ENCODE assay signal across 8 cellular contexts in genomic region chr11:32893091-32893946, GRCh38. TPM values are rescaled to one million over a fixed set of nuclear protein-coding genes. Genes with fewer than 3 reads are reported as not detected.
DNase-seq lines count a peak whose midpoint lies in the region; ATAC-seq and TF ChIP-seq lines count a peak whose summit lies in the region.

No MANE protein-coding gene starts in this region.

- POLR2A ChIA-PET in Panc1 (lab: Charles Lee) = interaction anchor here (0.5 kb wide), 1 partner anchor 17 kb away, joined by 5 read pairs; no protein-coding TSS in a partner anchor

- no peak for TF ChIP-seq EP300 in transverse colon (IDR thresholded peaks at IDR 0.05; ENCODE audit: low read depth)

- H3K4me1 ChIP-seq in BLaER1 (peaks cover 32% of the 10 kb centered on the region), Panc1 (ENCODE audit: control insufficient read depth, insufficient read depth, low read length) (peaks cover 27% of the 10 kb centered on the region), transverse colon (peaks cover 0 to 25% (median 10%) of the 10 kb centered on the region in 4 donors)

- peak overlapping the region; percentile 95 for H3K27ac ChIP-seq in BLaER1
- peak overlapping the region; percentile 81 for H3K27ac ChIP-seq in Panc1 (ENCODE audit: low read length)
- H3K27ac ChIP-seq in transverse colon = peak overlapping the region; percentile 94 to 98 (median 96)

- H3K27me3 ChIP-seq in BLaER1 (no peaks in the 10 kb centered on the region), Panc1 (ENCODE audit: control insufficient read depth, insufficient read depth, low read length) (no peaks in the 10 kb centered on the region), transverse colon (no peaks in the 10 kb centered on the region)

- peaks cover 14% of the 10 kb centered on the region for H3K36me3 ChIP-seq in BLaER1
- no peaks in the 10 kb centered on the region; the same call in 1 of the 2 replicates for H3K36me3 ChIP-seq in Panc1 (ENCODE audit: control insufficient read depth, insufficient read depth, low read length)
- no peaks in the 10 kb centered on the region for H3K36me3 ChIP-seq in transverse colon

- intact Hi-C loops in Panc1 (cut with micrococcal nuclease; ENCODE audit: unreplicated experiment) (no loop called here), transverse colon (cut with DNase I; ENCODE audit: low total_unique reads) (no loop called here)
- intact Hi-C loops in activated naive CD4-positive, alpha-beta T cell treated with anti-CD3 and anti-CD28 coated beads for 36 hours (cut with micrococcal nuclease) = loop anchor here (1.0 to 10.0 kb wide), 6 partner anchors 67 to 1079 kb away; partner anchors contain the start of genes CSTF3, FBXO3 and PAX6

- TF ChIP-seq CTCF in Panc1 (IDR thresholded peaks at IDR 0.05) (peak; percentile 80), omental fat pad (IDR thresholded peaks at IDR 0.05) (no peak), transverse colon (IDR thresholded peaks at IDR 0.05) (peak; percentile 39 to 50 (median 48))

- H3K27ac Mint-ChIP-seq in activated naive CD4-positive, alpha-beta T cell treated with anti-CD3 and anti-CD28 coated beads for 36 hours = peak overlapping the region; percentile 96

- in situ Hi-C loops in Panc1 (cut with HindIII; ENCODE audit: low pct_unique_long_range_greater_than_20kb, low sequenced_read_pairs) = no loop called here
- in situ Hi-C loops in transverse colon (cut with MboI; ENCODE audit: low pct_ligation_motif_present in 1 of 4, low pct_unique_long_range_greater_than_20kb in 1 of 4, low sequenced_read_pairs in 3 of 4) = loop anchor here in 1 of 4 donors (10.0 kb wide), 1 partner anchor 61 kb away; no protein-coding TSS in a partner anchor

- H3K4me1 Mint-ChIP-seq in activated naive CD4-positive, alpha-beta T cell treated with anti-CD3 and anti-CD28 coated beads for 36 hours (ENCODE audit: low read depth) = peaks cover 42% of the 10 kb centered on the region

- ATAC-seq in GM18909 (IDR thresholded peaks at IDR 0.05; ENCODE audit: poor library complexity, unreplicated experiment) (peak; percentile 37), HG03159 (IDR thresholded peaks at IDR 0.05; ENCODE audit: unreplicated experiment) (peak; percentile 48), Panc1 (peak; percentile 49), omental fat pad (ENCODE audit: low FRiP score) (peak; percentile 71)

- H3K27me3 Mint-ChIP-seq in activated naive CD4-positive, alpha-beta T cell treated with anti-CD3 and anti-CD28 coated beads for 36 hours (ENCODE audit: low read depth) = no peaks in the 10 kb centered on the region

- peak overlapping the region; percentile 80 for H3K4me2 ChIP-seq in BLaER1

- no peak for TF ChIP-seq POLR2A in transverse colon (IDR thresholded peaks at IDR 0.05)

- H3K9me3 ChIP-seq in BLaER1 (peaks cover 3% of the 10 kb centered on the region), Panc1 (ENCODE audit: control insufficient read depth, insufficient read depth, low read depth, low read length) (no peaks in the 10 kb centered on the region), transverse colon (no peaks in the 10 kb centered on the region)

- H3K9ac ChIP-seq in BLaER1 = peak overlapping the region; percentile 96

- H3K4me3 ChIP-seq in BLaER1 (peak overlapping the region; percentile 94), Panc1 (ENCODE audit: low read depth in 2 of 2, low read length in 2 of 2) (peak overlapping the region; percentile 85 to 92), transverse colon (peak overlapping the region; percentile 91 to 92 (median 92))

- BruUV-seq in Panc1 (replicated peaks; lab: Mats Ljungman, UMichigan) = no TSS peak

- H3K4me3 Mint-ChIP-seq in activated naive CD4-positive, alpha-beta T cell treated with anti-CD3 and anti-CD28 coated beads for 36 hours = peak overlapping the region; percentile 97

- no peaks in the 10 kb centered on the region for H3K9me3 Mint-ChIP-seq in activated naive CD4-positive, alpha-beta T cell treated with anti-CD3 and anti-CD28 coated beads for 36 hours

- no peak for DNase-seq in Panc1 (ENCODE audit: low read depth, low spot score)
- peak; percentile 63 for DNase-seq in activated naive CD4-positive, alpha-beta T cell treated with anti-CD3 and anti-CD28 coated beads for 36 hours
- peak; percentile 69 for DNase-seq in germinal center (ENCODE audit: low spot score)
- DNase-seq in omental fat pad (ENCODE audit: low spot score) = no peak
- peak; percentile 55 for DNase-seq in transverse colon

- CTCF ChIA-PET in Panc1 (lab: Charles Lee) = interaction anchor here (0.5 to 0.7 kb wide), 2 partner anchors 52 to 79 kb away, joined by 3 read pairs; no protein-coding TSS in a partner anchor
- CTCF ChIA-PET in activated naive CD4-positive, alpha-beta T cell treated with anti-CD3 and anti-CD28 coated beads for 36 hours (lab: Charles Lee) = interaction anchor here (0.6 to 2.9 kb wide), 4 partner anchors 146 to 679 kb away, joined by 3 to 12 read pairs (median 3); partner anchors contain the start of gene TCP11L1

- peaks cover 3% of the 10 kb centered on the region for H3K36me3 Mint-ChIP-seq in activated naive CD4-positive, alpha-beta T cell treated with anti-CD3 and anti-CD28 coated beads for 36 hours (ENCODE audit: low read depth)

- peaks cover 40% of the 10 kb centered on the region for H4K20me1 ChIP-seq in BLaER1

- 2% methylated on average over 26 of the region's 92 CpGs; no CpG with 5 or more reads in 1 of the 2 donors for WGBS in transverse colon (ENCODE audit: low coverage in 1 of 2), 2 donors

RNA-seq across cellular contexts. Expression of gene QSER1, which starts 0.7 kb away (rescaled TPM):
- total RNA-seq in Panc1 (2021; ENCODE audit: unreplicated experiment) = 48.2 TPM
- polyA plus RNA-seq in Panc1 (2012; ENCODE audit: insufficient read length) = 11.1 TPM
- total RNA-seq in activated naive CD4-positive, alpha-beta T cell treated with anti-CD3 and anti-CD28 coated beads for 36 hours = 10 to 100 TPM; 10.1 to 12.3 TPM
- 10 to 100 TPM; 22.6 to 34.2 (median 25.9) TPM for total RNA-seq in omental fat pad
- 10 to 100 TPM; 20.5 to 39.2 (median 31.9) TPM for total RNA-seq in transverse colon

Comparison
In these comparisons a context has a peak if more than half of its experiments do, and no peak if none do; other contexts are left out.
1. DNase-seq: peak in activated naive CD4-positive, alpha-beta T cell treated with anti-CD3 and anti-CD28 coated beads for 36 hours (single experiment), germinal center (single experiment) and transverse colon (single experiment); none in Panc1 (single experiment) and omental fat pad (single experiment).
2. CTCF ChIP-seq: peak in Panc1 (single experiment) and transverse colon (5 of 5); none in omental fat pad (0 of 3).
3. Peak in every context shown above with its lines, with median percentiles within 50 percentile points of each other: H3K27ac ChIP-seq, H3K4me3 ChIP-seq and ATAC-seq.